Comparison of ENCODE assay signal across 16 cellular contexts in genomic region chr1:11289064-11289463, GRCh38. TPM values are rescaled to one million over a fixed set of nuclear protein-coding genes. Genes with fewer than 3 reads are reported as not detected.
A peak's percentile ranks its signal among the peaks of the same experiment; 100 is the strongest.
DNase-seq lines count a peak whose midpoint lies in the region; ATAC-seq and TF ChIP-seq lines count a peak whose summit lies in the region.
"Had no signal": no experiment of that assay in that cellular context is flagged by ENCODE, and none has a peak within 500 bp of the region (broad histone marks: within the 10 kb centered on the region; RNA-seq: fewer than 3 reads in every experiment).

No MANE protein-coding gene starts in this region.

- H3K27ac Mint-ChIP-seq in CD4-positive, CD25-positive, alpha-beta regulatory T cell, result peak overlapping the region in 2 of 3 donors; percentile 14 to 51
- peak overlapping the region in 7 of 9 donors; percentile 20 to 66 (median 49) for H3K27ac Mint-ChIP-seq in naive thymus-derived CD4-positive, alpha-beta T cell

- POLR2A ChIA-PET in naive thymus-derived CD4-positive, alpha-beta T cell (lab: Charles Lee), result interaction anchor here (0.9 to 1.5 kb wide), 3 partner anchors 9 to 46 kb away, joined by 3 to 4 read pairs (median 4); no protein-coding TSS in a partner anchor

- H3K27ac ChIP-seq in CD4-positive, CD25-positive, alpha-beta regulatory T cell (ENCODE audit: insufficient read depth, low read length, poor library complexity, severe bottlenecking), result no peak overlapping the region
- H3K27ac ChIP-seq in SJCRH30 (peak overlapping the region; percentile 32), esophagus squamous epithelium (no peak overlapping the region)
- H3K27ac ChIP-seq in naive thymus-derived CD4-positive, alpha-beta T cell (ENCODE audit: low read depth, low read length), result no peak overlapping the region
- H3K27ac ChIP-seq: C4-2B, PC-9 had no signal

- H3K4me3 Mint-ChIP-seq in CD4-positive, CD25-positive, alpha-beta regulatory T cell, result no peak overlapping the region
- H3K4me3 Mint-ChIP-seq in naive thymus-derived CD4-positive, alpha-beta T cell, result no peak overlapping the region
- H3K4me3 Mint-ChIP-seq: IgD-negative memory B cell had no signal

- CTCF ChIA-PET in naive thymus-derived CD4-positive, alpha-beta T cell (lab: Charles Lee), result no interaction called here

- DNase-seq in NCI-H1694 treated with DMSO at 0.1 percent for 48 hours (lab: John Stamatoyannopoulos, UW) (peak; percentile 28), NCI-H1694 (lab: John Stamatoyannopoulos, UW) (no peak), SJCRH30 (peak; percentile 61 to 72), HK-2 (ENCODE audit: unreplicated experiment) (no peak), SHP77 treated with DMSO at 0.1 percent for 48 hours (lab: John Stamatoyannopoulos, UW) (no peak), esophagus squamous epithelium (lab: John Stamatoyannopoulos, UW) (no peak)
- no peak for DNase-seq in CD4-positive, CD25-positive, alpha-beta regulatory T cell
- no peak for DNase-seq in naive thymus-derived CD4-positive, alpha-beta T cell
- DNase-seq: 8988T, NCI-H187, NCI-H524 treated with DMSO at 0.1 percent for 48 hours, PC-9 had no signal

- no peaks in the 10 kb centered on the region for H3K27me3 Mint-ChIP-seq in CD4-positive, CD25-positive, alpha-beta regulatory T cell
- H3K27me3 Mint-ChIP-seq in naive thymus-derived CD4-positive, alpha-beta T cell, result no peaks in the 10 kb centered on the region
- H3K27me3 Mint-ChIP-seq: IgD-negative memory B cell had no signal

- H3K36me3 Mint-ChIP-seq in CD4-positive, CD25-positive, alpha-beta regulatory T cell, result peaks cover 43% of the 10 kb centered on the region
- peaks cover 6 to 62% (median 45%) of the 10 kb centered on the region in 5 donors for H3K36me3 Mint-ChIP-seq in naive thymus-derived CD4-positive, alpha-beta T cell

- 83 to 89% methylated on average over 5 of the region's 5 CpGs for WGBS in esophagus squamous epithelium, 2 donors

- H3K36me3 ChIP-seq in CD4-positive, CD25-positive, alpha-beta regulatory T cell (ENCODE audit: control insufficient read depth, insufficient read depth, low read length), result peaks cover 41% of the 10 kb centered on the region
- H3K36me3 ChIP-seq in SJCRH30 (peaks cover 6% of the 10 kb centered on the region), esophagus squamous epithelium (peaks cover 0 to 82% (median 5%) of the 10 kb centered on the region in 3 donors)
- peaks cover 4 to 53% (median 8%) of the 10 kb centered on the region in 3 experiments for H3K36me3 ChIP-seq in naive thymus-derived CD4-positive, alpha-beta T cell (ENCODE audit: control insufficient read depth in 2 of 3, insufficient read depth in 3 of 3, low read length in 3 of 3)

- H3K4me3 ChIP-seq in CD4-positive, CD25-positive, alpha-beta regulatory T cell (ENCODE audit: low read depth, low read length), result no peak overlapping the region
- H3K4me3 ChIP-seq in SJCRH30, result no peak overlapping the region
- no peak overlapping the region for H3K4me3 ChIP-seq in naive thymus-derived CD4-positive, alpha-beta T cell (ENCODE audit: low read length)
- H3K4me3 ChIP-seq in esophagus squamous epithelium, result no peak overlapping the region
- H3K4me3 ChIP-seq: PC-9 had no signal

- intact Hi-C loops in naive thymus-derived CD4-positive, alpha-beta T cell (cut with micrococcal nuclease), result no loop called here
- intact Hi-C loops in esophagus squamous epithelium (cut with DNase I), result no loop called here

- TF ChIP-seq CTCF in esophagus squamous epithelium (IDR thresholded peaks at IDR 0.05), result no peak

- peaks cover 29% of the 10 kb centered on the region for H3K4me1 ChIP-seq in CD4-positive, CD25-positive, alpha-beta regulatory T cell (ENCODE audit: control insufficient read depth, insufficient read depth, low read length, poor library complexity, severe bottlenecking)
- H3K4me1 ChIP-seq in SJCRH30, result peaks cover 33% of the 10 kb centered on the region
- H3K4me1 ChIP-seq in naive thymus-derived CD4-positive, alpha-beta T cell (ENCODE audit: control insufficient read depth in 2 of 2, insufficient read depth in 2 of 2, low read length in 2 of 2), result peaks cover 3 to 44% of the 10 kb centered on the region in 2 donors
- no peaks in the 10 kb centered on the region for H3K4me1 ChIP-seq in esophagus squamous epithelium

- no peaks in the 10 kb centered on the region for H3K9me3 Mint-ChIP-seq in CD4-positive, CD25-positive, alpha-beta regulatory T cell
- peaks cover 0 to 1% (median 0%) of the 10 kb centered on the region in 11 donors for H3K9me3 Mint-ChIP-seq in naive thymus-derived CD4-positive, alpha-beta T cell
- H3K9me3 Mint-ChIP-seq: IgD-negative memory B cell had no signal

- peaks cover 7 to 70% (median 38%) of the 10 kb centered on the region in 4 donors for H3K4me1 Mint-ChIP-seq in CD4-positive, CD25-positive, alpha-beta regulatory T cell
- H3K4me1 Mint-ChIP-seq in naive thymus-derived CD4-positive, alpha-beta T cell, result peaks cover 43 to 88% (median 74%) of the 10 kb centered on the region in 7 donors

- ATAC-seq in CD4-positive, CD25-positive, alpha-beta regulatory T cell (ENCODE audit: low read depth in 2 of 2), result no peak
- no peak for ATAC-seq in naive thymus-derived CD4-positive, alpha-beta T cell
- ATAC-seq: HCT116, Right ventricle myocardium inferior had no signal

- TF ChIP-seq POLR2A in esophagus squamous epithelium (IDR thresholded peaks at IDR 0.05), result no peak

- no peaks in the 10 kb centered on the region for H3K9me3 ChIP-seq in CD4-positive, CD25-positive, alpha-beta regulatory T cell (ENCODE audit: control insufficient read depth in 2 of 2, low read length in 2 of 2)
- no peaks in the 10 kb centered on the region for H3K9me3 ChIP-seq in SJCRH30 (replicated peaks)
- no peaks in the 10 kb centered on the region for H3K9me3 ChIP-seq in naive thymus-derived CD4-positive, alpha-beta T cell (ENCODE audit: control insufficient read depth in 2 of 3, low read length in 3 of 3)
- H3K9me3 ChIP-seq in esophagus squamous epithelium, result no peaks in the 10 kb centered on the region

- H3K27me3 ChIP-seq in CD4-positive, CD25-positive, alpha-beta regulatory T cell (ENCODE audit: control insufficient read depth, insufficient read depth, low read length), result no peaks in the 10 kb centered on the region
- H3K27me3 ChIP-seq in SJCRH30 (no peaks in the 10 kb centered on the region), esophagus squamous epithelium (no peaks in the 10 kb centered on the region)
- H3K27me3 ChIP-seq in naive thymus-derived CD4-positive, alpha-beta T cell (ENCODE audit: control insufficient read depth in 2 of 2, insufficient read depth in 2 of 2, low read length in 2 of 2), result no peaks in the 10 kb centered on the region

RNA-seq across cellular contexts. Expression of gene UBIAD1, which starts 16.1 kb away (rescaled TPM):
- total RNA-seq in CD4-positive, CD25-positive, alpha-beta regulatory T cell, result 20.9 TPM
- polyA plus RNA-seq in CD4-positive, CD25-positive, alpha-beta regulatory T cell, result 10 to 100 TPM; 28.4 to 43.5 (median 40.3) TPM
- total RNA-seq in SJCRH30 (2014; rRNA removed; shearing (Covaris generic)), result 26.5 and 27.1 TPM in 2 replicates
- total RNA-seq in naive thymus-derived CD4-positive, alpha-beta T cell, result 10 to 100 TPM; 21.7 to 41.7 (median 32.9) TPM
- 10 to 100 TPM; 53.3 to 60.9 TPM for polyA plus RNA-seq in naive thymus-derived CD4-positive, alpha-beta T cell
- total RNA-seq in esophagus squamous epithelium, result 10 to 100 TPM in 2 of 4 donors, 1 to 10 TPM in 2; 4.6 to 16.2 (median 9.9) TPM

RNA-seq across cellular contexts. Expression of gene MTOR, which starts 26.7 kb away (rescaled TPM):
- 48.2 TPM for total RNA-seq in CD4-positive, CD25-positive, alpha-beta regulatory T cell
- polyA plus RNA-seq in CD4-positive, CD25-positive, alpha-beta regulatory T cell, result 1 to 10 TPM; 3.9 to 6.0 (median 4.6) TPM
- 54.6 and 55.2 TPM in 2 replicates for total RNA-seq in SJCRH30 (2014; rRNA removed; shearing (Covaris generic))
- 10 to 100 TPM; 38.8 to 47.9 (median 46.2) TPM for total RNA-seq in naive thymus-derived CD4-positive, alpha-beta T cell
- 1 to 10 TPM; 4.8 to 9.7 TPM for polyA plus RNA-seq in naive thymus-derived CD4-positive, alpha-beta T cell
- 10 to 100 TPM; 25.4 to 34.2 (median 30.1) TPM for total RNA-seq in esophagus squamous epithelium

Comparison
In these comparisons a context has a peak if more than half of its experiments do, and no peak if none do; other contexts are left out.
1. DNase-seq: peak in NCI-H1694 treated with DMSO at 0.1 percent for 48 hours (single experiment) and SJCRH30 (2 of 2); none in NCI-H1694 (single experiment), CD4-positive, CD25-positive, alpha-beta regulatory T cell (0 of 3), naive thymus-derived CD4-positive, alpha-beta T cell (0 of 9), HK-2 (single experiment), SHP77 treated with DMSO at 0.1 percent for 48 hours (single experiment) and esophagus squamous epithelium (single experiment).